14 cellular contexts compared by ENCODE assay signal in genomic region chr11:123474994-123475393, GRCh38. TPM values are rescaled to one million over a fixed set of nuclear protein-coding genes. Genes with fewer than 3 reads are reported as not detected.
DNase-seq lines count a peak whose midpoint lies in the region; ATAC-seq and TF ChIP-seq lines count a peak whose summit lies in the region.
"Had no signal": no experiment of that assay in that cellular context is flagged by ENCODE, and none has a peak within 500 bp of the region (broad histone marks: within the 10 kb centered on the region; RNA-seq: fewer than 3 reads in every experiment).

No MANE protein-coding gene starts in this region.

- no peak for TF ChIP-seq CTCF in fibroblast of the aortic adventitia (IDR thresholded peaks at IDR 0.05; ENCODE audit: insufficient read depth, low read length)
- TF ChIP-seq CTCF in progenitor cell of endocrine pancreas (IDR thresholded peaks at IDR 0.05; ENCODE audit: unreplicated experiment) = no peak

- peak; percentile 73 for DNase-seq in EL
- peak; percentile 65 for DNase-seq in fibroblast of the aortic adventitia (ENCODE audit: low read depth)
- no peak for DNase-seq in progenitor cell of endocrine pancreas (ENCODE audit: low spot score, unreplicated experiment)
- DNase-seq in effector memory CD4-positive, alpha-beta T cell = no peak
- no peak for DNase-seq in posterior cingulate gyrus
- DNase-seq in NAMALWA (ENCODE audit: low spot score) = no peak
- DNase-seq: activated CD8-positive, alpha-beta memory T cell treated with anti-CD3 and anti-CD28 coated beads, Interleukin-2, amount 10 ng/mL, durations not matched to agents 7 days and 5 days; NCI-H1048; right cardiac atrium had no signal

- no peaks in the 10 kb centered on the region for H3K36me3 ChIP-seq in effector memory CD4-positive, alpha-beta T cell (ENCODE audit: control insufficient read depth, insufficient read depth, low read length)
- H3K36me3 ChIP-seq: suprapubic skin had no signal

- no peaks in the 10 kb centered on the region for H3K9me3 Mint-ChIP-seq in progenitor cell of endocrine pancreas (ENCODE audit: low read depth)

- no peak overlapping the region for H3K4me3 Mint-ChIP-seq in progenitor cell of endocrine pancreas (ENCODE audit: low read depth)
- H3K4me3 Mint-ChIP-seq: activated CD8-positive, alpha-beta memory T cell treated with anti-CD3 and anti-CD28 coated beads, Interleukin-2, amount 10 ng/mL, durations not matched to agents 7 days and 5 days; activated naive CD8-positive, alpha-beta T cell had no signal

- H3K4me1 Mint-ChIP-seq in progenitor cell of endocrine pancreas (ENCODE audit: low read depth) = peaks cover 3% of the 10 kb centered on the region

- H3K9me3 ChIP-seq in effector memory CD4-positive, alpha-beta T cell (ENCODE audit: control insufficient read depth, low read length) = no peaks in the 10 kb centered on the region
- H3K9me3 ChIP-seq: suprapubic skin had no signal

- H3K27ac Mint-ChIP-seq in progenitor cell of endocrine pancreas = peak overlapping the region; percentile 13
- H3K27ac Mint-ChIP-seq: activated naive CD8-positive, alpha-beta T cell had no signal

- ATAC-seq in SK-N-SH treated with all-trans-retinoic acid at 6 μM for 48 hours = peak; percentile 10; the same call in 2 of the 3 replicates
- no peak for ATAC-seq in HG03342 (IDR thresholded peaks at IDR 0.05; ENCODE audit: unreplicated experiment)
- ATAC-seq: activated CD8-positive, alpha-beta memory T cell treated with anti-CD3 and anti-CD28 coated beads, Interleukin-2, amount 10 ng/mL, durations not matched to agents 7 days and 5 days had no signal

- H3K27me3 ChIP-seq in effector memory CD4-positive, alpha-beta T cell (replicated peaks; ENCODE audit: control insufficient read depth, insufficient read depth, low read length, poor library complexity, severe bottlenecking) = no peaks in the 10 kb centered on the region
- H3K27me3 ChIP-seq: suprapubic skin had no signal

- H3K4me1 ChIP-seq in effector memory CD4-positive, alpha-beta T cell (ENCODE audit: control insufficient read depth, insufficient read depth, low read length, poor library complexity, severe bottlenecking) = no peaks in the 10 kb centered on the region
- H3K4me1 ChIP-seq: suprapubic skin had no signal

- no peaks in the 10 kb centered on the region for H3K36me3 Mint-ChIP-seq in progenitor cell of endocrine pancreas (ENCODE audit: insufficient read depth)
- H3K36me3 Mint-ChIP-seq: activated naive CD8-positive, alpha-beta T cell had no signal

- no peak overlapping the region for H3K4me3 ChIP-seq in fibroblast of the aortic adventitia (ENCODE audit: low read depth, low read length)
- H3K4me3 ChIP-seq in effector memory CD4-positive, alpha-beta T cell (ENCODE audit: insufficient read depth, low read depth, low read length, poor library complexity, severe bottlenecking) = no peak overlapping the region
- H3K4me3 ChIP-seq: suprapubic skin had no signal

- intact Hi-C loops in posterior cingulate gyrus (cut with DNase I) = loop anchor here (5.0 to 10.0 kb wide), 2 partner anchors 228 to 360 kb away; no protein-coding TSS in a partner anchor

- no peak overlapping the region for H3K27ac ChIP-seq in effector memory CD4-positive, alpha-beta T cell (ENCODE audit: insufficient read depth, low read length, poor library complexity, severe bottlenecking)
- H3K27ac ChIP-seq: RWPE1, suprapubic skin had no signal

- H3K27me3 Mint-ChIP-seq in progenitor cell of endocrine pancreas = no peaks in the 10 kb centered on the region
- H3K27me3 Mint-ChIP-seq: activated CD8-positive, alpha-beta memory T cell treated with anti-CD3 and anti-CD28 coated beads, Interleukin-2, amount 10 ng/mL, durations not matched to agents 7 days and 5 days; activated naive CD8-positive, alpha-beta T cell had no signal

TF ChIP-seq in SK-N-SH treated with all-trans-retinoic acid at 6 μM for 48 hours, 23 proteins besides CTCF, POLR2A, EP300 and RAD21:
- TF ChIP-seq ZC3H10 (CRISPR knock-in tag; IDR thresholded peaks at IDR 0.05) = no peak
- TF ChIP-seq ARNTL (CRISPR knock-in tag; IDR thresholded peaks at IDR 0.05; ENCODE audit: borderline replicate concordance, low read depth) = no peak
- TF ChIP-seq GLIS3 (CRISPR knock-in tag; IDR thresholded peaks at IDR 0.05) = no peak
- TF ChIP-seq PPARA (CRISPR knock-in tag; IDR thresholded peaks at IDR 0.05; ENCODE audit: borderline replicate concordance) = no peak
- no peak for TF ChIP-seq ISL1 (CRISPR knock-in tag; IDR thresholded peaks at IDR 0.05)
- TF ChIP-seq ZFP30 (CRISPR knock-in tag; IDR thresholded peaks at IDR 0.05) = no peak
- no peak for TF ChIP-seq TOX (CRISPR knock-in tag; IDR thresholded peaks at IDR 0.05; ENCODE audit: borderline replicate concordance)
- TF ChIP-seq ZNF8 (CRISPR knock-in tag; IDR thresholded peaks at IDR 0.05) = no peak
- no peak for TF ChIP-seq ZFP3 (CRISPR knock-in tag; IDR thresholded peaks at IDR 0.05)
- no peak for TF ChIP-seq TSHZ2 (CRISPR knock-in tag; IDR thresholded peaks at IDR 0.05)

RNA-seq across cellular contexts. Expression of gene GRAMD1B, which starts 44.9 kb away (rescaled TPM):
- total RNA-seq in fibroblast of the aortic adventitia (ENCODE audit: low replicate concordance) = 3.1 and 11.0 TPM in 2 replicates
- 4.5 and 5.1 TPM in 2 replicates for total RNA-seq in progenitor cell of endocrine pancreas

Comparison
In these comparisons a context has a peak if more than half of its experiments do, and no peak if none do; other contexts are left out.
1. DNase-seq: peak in EL (single experiment) and fibroblast of the aortic adventitia (single experiment); none in progenitor cell of endocrine pancreas (single experiment), effector memory CD4-positive, alpha-beta T cell (0 of 3), posterior cingulate gyrus (0 of 10) and NAMALWA (single experiment).